In the genomic region with DNA sequence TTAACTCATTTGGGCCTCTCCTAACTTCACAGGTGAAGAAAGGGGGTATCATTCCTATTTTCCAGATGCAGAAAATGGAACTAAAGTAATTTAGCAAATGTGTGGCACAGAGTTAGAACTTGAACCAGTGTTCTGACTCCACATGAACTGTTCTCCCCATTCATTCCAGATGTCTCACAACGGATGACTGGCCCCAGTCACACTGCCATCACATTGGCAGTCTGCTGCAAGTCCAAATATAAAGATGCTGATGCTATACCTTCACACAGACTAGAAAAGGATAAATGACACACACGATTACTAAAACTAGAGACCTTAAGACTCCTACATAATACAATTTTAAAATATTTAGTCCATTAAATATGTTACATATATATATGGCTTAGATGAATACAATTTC, we compare ENCODE assay signal across 2 cellular contexts.
TF ChIP-seq lines count a peak whose summit lies in the region.

No MANE protein-coding gene starts in this region.

TF ChIP-seq in GM23338, 12 proteins besides CTCF, POLR2A, EP300 and RAD21:
- TF ChIP-seq, protein P1, sequence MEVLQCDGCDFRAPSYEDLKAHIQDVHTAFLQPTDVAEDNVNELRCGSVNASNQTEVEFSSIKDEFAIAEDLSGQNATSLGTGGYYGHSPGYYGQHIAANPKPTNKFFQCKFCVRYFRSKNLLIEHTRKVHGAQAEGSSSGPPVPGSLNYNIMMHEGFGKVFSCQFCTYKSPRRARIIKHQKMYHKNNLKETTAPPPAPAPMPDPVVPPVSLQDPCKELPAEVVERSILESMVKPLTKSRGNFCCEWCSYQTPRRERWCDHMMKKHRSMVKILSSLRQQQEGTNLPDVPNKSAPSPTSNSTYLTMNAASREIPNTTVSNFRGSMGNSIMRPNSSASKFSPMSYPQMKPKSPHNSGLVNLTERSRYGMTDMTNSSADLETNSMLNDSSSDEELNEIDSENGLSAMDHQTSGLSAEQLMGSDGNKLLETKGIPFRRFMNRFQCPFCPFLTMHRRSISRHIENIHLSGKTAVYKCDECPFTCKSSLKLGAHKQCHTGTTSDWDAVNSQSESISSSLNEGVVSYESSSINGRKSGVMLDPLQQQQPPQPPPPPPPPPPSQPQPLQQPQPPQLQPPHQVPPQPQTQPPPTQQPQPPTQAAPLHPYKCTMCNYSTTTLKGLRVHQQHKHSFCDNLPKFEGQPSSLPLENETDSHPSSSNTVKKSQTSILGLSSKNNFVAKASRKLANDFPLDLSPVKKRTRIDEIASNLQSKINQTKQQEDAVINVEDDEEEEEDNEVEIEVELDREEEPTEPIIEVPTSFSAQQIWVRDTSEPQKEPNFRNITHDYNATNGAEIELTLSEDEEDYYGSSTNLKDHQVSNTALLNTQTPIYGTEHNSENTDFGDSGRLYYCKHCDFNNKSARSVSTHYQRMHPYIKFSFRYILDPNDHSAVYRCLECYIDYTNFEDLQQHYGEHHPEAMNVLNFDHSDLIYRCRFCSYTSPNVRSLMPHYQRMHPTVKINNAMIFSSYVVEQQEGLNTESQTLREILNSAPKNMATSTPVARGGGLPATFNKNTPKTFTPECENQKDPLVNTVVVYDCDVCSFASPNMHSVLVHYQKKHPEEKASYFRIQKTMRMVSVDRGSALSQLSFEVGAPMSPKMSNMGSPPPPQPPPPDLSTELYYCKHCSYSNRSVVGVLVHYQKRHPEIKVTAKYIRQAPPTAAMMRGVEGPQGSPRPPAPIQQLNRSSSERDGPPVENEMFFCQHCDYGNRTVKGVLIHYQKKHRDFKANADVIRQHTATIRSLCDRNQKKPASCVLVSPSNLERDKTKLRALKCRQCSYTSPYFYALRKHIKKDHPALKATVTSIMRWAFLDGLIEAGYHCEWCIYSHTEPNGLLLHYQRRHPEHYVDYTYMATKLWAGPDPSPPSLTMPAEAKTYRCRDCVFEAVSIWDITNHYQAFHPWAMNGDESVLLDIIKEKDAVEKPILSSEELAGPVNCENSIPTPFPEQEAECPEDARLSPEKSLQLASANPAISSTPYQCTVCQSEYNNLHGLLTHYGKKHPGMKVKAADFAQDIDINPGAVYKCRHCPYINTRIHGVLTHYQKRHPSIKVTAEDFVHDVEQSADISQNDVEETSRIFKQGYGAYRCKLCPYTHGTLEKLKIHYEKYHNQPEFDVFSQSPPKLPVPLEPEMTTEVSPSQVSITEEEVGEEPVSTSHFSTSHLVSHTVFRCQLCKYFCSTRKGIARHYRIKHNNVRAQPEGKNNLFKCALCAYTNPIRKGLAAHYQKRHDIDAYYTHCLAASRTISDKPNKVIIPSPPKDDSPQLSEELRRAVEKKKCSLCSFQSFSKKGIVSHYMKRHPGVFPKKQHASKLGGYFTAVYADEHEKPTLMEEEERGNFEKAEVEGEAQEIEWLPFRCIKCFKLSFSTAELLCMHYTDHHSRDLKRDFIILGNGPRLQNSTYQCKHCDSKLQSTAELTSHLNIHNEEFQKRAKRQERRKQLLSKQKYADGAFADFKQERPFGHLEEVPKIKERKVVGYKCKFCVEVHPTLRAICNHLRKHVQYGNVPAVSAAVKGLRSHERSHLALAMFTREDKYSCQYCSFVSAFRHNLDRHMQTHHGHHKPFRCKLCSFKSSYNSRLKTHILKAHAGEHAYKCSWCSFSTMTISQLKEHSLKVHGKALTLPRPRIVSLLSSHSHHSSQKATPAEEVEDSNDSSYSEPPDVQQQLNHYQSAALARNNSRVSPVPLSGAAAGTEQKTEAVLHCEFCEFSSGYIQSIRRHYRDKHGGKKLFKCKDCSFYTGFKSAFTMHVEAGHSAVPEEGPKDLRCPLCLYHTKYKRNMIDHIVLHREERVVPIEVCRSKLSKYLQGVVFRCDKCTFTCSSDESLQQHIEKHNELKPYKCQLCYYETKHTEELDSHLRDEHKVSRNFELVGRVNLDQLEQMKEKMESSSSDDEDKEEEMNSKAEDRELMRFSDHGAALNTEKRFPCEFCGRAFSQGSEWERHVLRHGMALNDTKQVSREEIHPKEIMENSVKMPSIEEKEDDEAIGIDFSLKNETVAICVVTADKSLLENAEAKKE (CRISPR knock-in tag; IDR thresholded peaks at IDR 0.05) = no peak
- TF ChIP-seq REST (IDR thresholded peaks at IDR 0.05; ENCODE audit: unreplicated experiment) = no peak
- no peak for TF ChIP-seq JUNB (IDR thresholded peaks at IDR 0.05; ENCODE audit: unreplicated experiment)
- TF ChIP-seq NANOG (IDR thresholded peaks at IDR 0.05; ENCODE audit: borderline replicate concordance) = no peak
- no peak for TF ChIP-seq STAT1 (IDR thresholded peaks at IDR 0.05; ENCODE audit: unreplicated experiment)
- TF ChIP-seq EZH2 (IDR thresholded peaks at IDR 0.05; ENCODE audit: low read depth, unreplicated experiment) = no peak

TF ChIP-seq in H1, 55 proteins besides CTCF, POLR2A, EP300 and RAD21 (continued from another document):
- TF ChIP-seq TAF7 (optimal IDR thresholded peaks at IDR 0.05; ENCODE audit: borderline replicate concordance, low read depth, low read length) (no peak), RXRA (IDR thresholded peaks at IDR 0.05; ENCODE audit: insufficient read depth, low read depth, low read length) (no peak), GTF2F1 (IDR thresholded peaks at IDR 0.05; ENCODE audit: borderline replicate concordance, low read depth, low read length) (no peak), KDM5A (IDR thresholded peaks at IDR 0.05; ENCODE audit: low read length) (no peak), E2F6 (IDR thresholded peaks at IDR 0.05) (no peak), HDAC2 (IDR thresholded peaks at IDR 0.05; ENCODE audit: borderline replicate concordance in 1 of 2, low read depth in 2 of 2, low read length in 2 of 2) (no peak), FOSL1 (IDR thresholded peaks at IDR 0.05; ENCODE audit: insufficient read depth, low read depth, low read length) (no peak), EGR1 (IDR thresholded peaks at IDR 0.05; ENCODE audit: borderline replicate concordance, low read depth, low read length) (no peak), SIN3A (conservative IDR thresholded peaks at IDR 0.05 in 1 of 2, IDR thresholded peaks at IDR 0.05 in 1 of 2; ENCODE audit: low read depth in 1 of 2, low read length in 2 of 2) (no peak), CEBPB (IDR thresholded peaks at IDR 0.05; ENCODE audit: low read depth, low read length) (no peak), GABPA (IDR thresholded peaks at IDR 0.05; ENCODE audit: borderline replicate concordance, insufficient read depth, low read length) (no peak), TBP (IDR thresholded peaks at IDR 0.05; ENCODE audit: low read depth, low read length) (no peak)
